Comparison of ENCODE assay signal across 1 cellular context in genomic region chr1:212665241-212666115, GRCh38.
TF ChIP-seq lines count a peak whose summit lies in the region.

No MANE protein-coding gene starts in this region.

TF ChIP-seq in HEK293, 187 proteins besides CTCF, POLR2A, EP300 and RAD21 (continued from another document and continues in another):
- TF ChIP-seq ZBTB44 (tag by site-specific recombination; IDR thresholded peaks at IDR 0.05) (no peak), ZNF747 (tag by site-specific recombination; IDR thresholded peaks at IDR 0.05) (no peak), ZNF138 (tag by site-specific recombination; IDR thresholded peaks at IDR 0.05; ENCODE audit: borderline replicate concordance) (no peak), ZNF629 (tag by site-specific recombination; IDR thresholded peaks at IDR 0.05) (peak; percentile 77; the same call in 1 of the 2 replicates), ZFHX2 (tag by site-specific recombination; conservative IDR thresholded peaks at IDR 0.05) (peak; percentile 62), EGR2 (tag by site-specific recombination; IDR thresholded peaks at IDR 0.05; ENCODE audit: low read depth) (peak; percentile 50; the same call in 1 of the 2 replicates), ZBTB6 (tag by site-specific recombination; IDR thresholded peaks at IDR 0.05) (no peak), ZNF121 (tag by site-specific recombination; IDR thresholded peaks at IDR 0.05) (no peak), IKZF3 (tag by site-specific recombination; IDR thresholded peaks at IDR 0.05) (no peak; the same call in none of the 2 replicates), ZNF18 (tag by site-specific recombination; IDR thresholded peaks at IDR 0.05) (no peak), ZNF544 (tag by site-specific recombination; IDR thresholded peaks at IDR 0.05) (no peak), ZNF658 (tag by site-specific recombination; IDR thresholded peaks at IDR 0.05) (no peak), ZNF311 (tag by site-specific recombination; IDR thresholded peaks at IDR 0.05; ENCODE audit: borderline replicate concordance) (no peak), ZNF23 (tag by site-specific recombination; IDR thresholded peaks at IDR 0.05; ENCODE audit: borderline replicate concordance) (no peak), ZNF335 (tag by site-specific recombination; conservative IDR thresholded peaks at IDR 0.05) (peak; percentile 100), ZNF266 (tag by site-specific recombination; IDR thresholded peaks at IDR 0.05; ENCODE audit: low read depth) (no peak), ZNF529 (tag by site-specific recombination; IDR thresholded peaks at IDR 0.05; ENCODE audit: insufficient replicate concordance) (no peak), ZNF157 (tag by site-specific recombination; IDR thresholded peaks at IDR 0.05) (no peak), ZNF341 (tag by site-specific recombination; IDR thresholded peaks at IDR 0.05; ENCODE audit: low read depth) (peak; percentile 97), ZNF837 (tag by site-specific recombination; IDR thresholded peaks at IDR 0.05) (no peak), ZBTB20 (tag by site-specific recombination; IDR thresholded peaks at IDR 0.05) (peak; percentile 76; the same call in 1 of the 2 replicates), GFI1B (tag by site-specific recombination; IDR thresholded peaks at IDR 0.05) (no peak), PATZ1 (tag by site-specific recombination; IDR thresholded peaks at IDR 0.05) (peak; percentile 99), ZNF660 (tag by site-specific recombination; IDR thresholded peaks at IDR 0.05) (peak; percentile 81; the same call in 1 of the 2 replicates), KLF1 (tag by site-specific recombination; IDR thresholded peaks at IDR 0.05) (no peak), SETDB1 (IDR thresholded peaks at IDR 0.05; ENCODE audit: insufficient read length, low read length) (no peak), ZNF37A (tag by site-specific recombination; IDR thresholded peaks at IDR 0.05) (no peak), ZNF585B (tag by site-specific recombination; IDR thresholded peaks at IDR 0.05) (no peak), OSR2 (tag by site-specific recombination; IDR thresholded peaks at IDR 0.05) (peak; percentile 73), ZNF621 (tag by site-specific recombination; IDR thresholded peaks at IDR 0.05) (no peak), REST (tag by site-specific recombination; IDR thresholded peaks at IDR 0.05) (no peak), ZNF24 (tag by site-specific recombination; IDR thresholded peaks at IDR 0.05) (peak; percentile 77), ZBTB10 (tag by site-specific recombination; IDR thresholded peaks at IDR 0.05) (peak; percentile 82), ZNF211 (tag by site-specific recombination; IDR thresholded peaks at IDR 0.05; ENCODE audit: low read depth) (no peak), ZNF664 (tag by site-specific recombination; IDR thresholded peaks at IDR 0.05) (no peak), ZNF677 (tag by site-specific recombination; IDR thresholded peaks at IDR 0.05) (no peak), MEIS1 (CRISPR knock-in tag; IDR thresholded peaks at IDR 0.05; ENCODE audit: borderline replicate concordance) (no peak), INSM2 (tag by site-specific recombination; IDR thresholded peaks at IDR 0.05) (no peak), KLF8 (tag by site-specific recombination; IDR thresholded peaks at IDR 0.05) (peak; percentile 89; the same call in 1 of the 2 replicates), SP3 (tag by site-specific recombination; IDR thresholded peaks at IDR 0.05) (peak; percentile 71), ZNF221 (tag by site-specific recombination; IDR thresholded peaks at IDR 0.05; ENCODE audit: borderline replicate concordance) (no peak), ZBTB48 (tag by site-specific recombination; IDR thresholded peaks at IDR 0.05) (peak; percentile 96), WT1 (tag by site-specific recombination; IDR thresholded peaks at IDR 0.05) (peak; percentile 98), ZNF510 (tag by site-specific recombination; IDR thresholded peaks at IDR 0.05; ENCODE audit: insufficient replicate concordance) (no peak), ZNF366 (tag by site-specific recombination; conservative IDR thresholded peaks at IDR 0.05) (peak; percentile 96), ZNF223 (tag by site-specific recombination; IDR thresholded peaks at IDR 0.05) (no peak), ZSCAN18 (tag by site-specific recombination; IDR thresholded peaks at IDR 0.05) (no peak), ZNF76 (tag by site-specific recombination; IDR thresholded peaks at IDR 0.05; ENCODE audit: borderline replicate concordance, low read depth) (peak; percentile 68; the same call in 1 of the 2 replicates), REPIN1 (tag by site-specific recombination; IDR thresholded peaks at IDR 0.05; ENCODE audit: low read depth) (no peak; the same call in 1 of the 2 replicates), GLI4 (tag by site-specific recombination; IDR thresholded peaks at IDR 0.05) (no peak), ZBTB17 (tag by site-specific recombination; IDR thresholded peaks at IDR 0.05) (peak; percentile 86), SCRT2 (tag by site-specific recombination; IDR thresholded peaks at IDR 0.05) (peak; percentile 68), SCRT1 (tag by site-specific recombination; IDR thresholded peaks at IDR 0.05; ENCODE audit: borderline replicate concordance) (peak; percentile 31; the same call in 1 of the 2 replicates), ZFP3 (tag by site-specific recombination; IDR thresholded peaks at IDR 0.05; ENCODE audit: low read depth) (no peak; the same call in 1 of the 2 replicates), ZNF791 (tag by site-specific recombination; IDR thresholded peaks at IDR 0.05) (no peak), ZNF777 (tag by site-specific recombination; IDR thresholded peaks at IDR 0.05; ENCODE audit: borderline replicate concordance) (no peak), MYNN (tag by site-specific recombination; IDR thresholded peaks at IDR 0.05; ENCODE audit: borderline replicate concordance) (no peak), ZNF16 (tag by site-specific recombination; IDR thresholded peaks at IDR 0.05; ENCODE audit: low read depth) (no peak), ZNF785 (tag by site-specific recombination; IDR thresholded peaks at IDR 0.05) (no peak)
